In the genomic region with DNA sequence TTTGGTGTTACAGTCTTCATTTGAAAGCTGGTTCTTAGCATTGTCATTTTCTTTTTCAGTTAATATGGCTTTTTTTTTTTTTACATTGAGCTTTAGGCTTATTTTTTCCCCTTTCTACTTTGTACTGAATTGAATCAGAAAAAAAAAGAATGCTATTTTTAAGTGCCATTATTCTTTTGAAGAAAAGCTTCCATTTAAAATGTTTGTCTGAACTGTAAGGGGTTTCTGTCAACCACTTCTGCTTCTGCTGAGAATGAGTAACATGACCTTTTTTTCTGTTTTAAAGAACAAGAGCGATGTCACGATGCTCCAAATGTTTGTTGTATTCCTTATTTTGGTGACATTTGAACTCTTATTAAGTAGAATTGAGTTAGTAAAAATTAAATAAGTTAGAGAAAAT, we compare ENCODE assay signal across 11 cellular contexts.
"Had no signal": no experiment of that assay in that cellular context is flagged by ENCODE, and none has a peak within 500 bp of the region (broad histone marks: within the 10 kb centered on the region; RNA-seq: fewer than 3 reads in every experiment).

No MANE protein-coding gene starts in this region.

- H3K27me3 Mint-ChIP-seq: activated CD4-positive, alpha-beta memory T cell treated with anti-CD3 and anti-CD28 coated beads for 36 hours; activated naive CD8-positive, alpha-beta T cell treated with anti-CD3 and anti-CD28 coated beads for 36 hours; effector memory CD8-positive, alpha-beta T cell; naive B cell had no signal

- ATAC-seq: activated T-cell treated with anti-CD3 and anti-CD28 coated beads, Interleukin-2, amount 50 U/mL, for 72 hours; effector memory CD8-positive, alpha-beta T cell had no signal

- H3K9me3 Mint-ChIP-seq: activated T-cell treated with anti-CD3 and anti-CD28 coated beads, Interleukin-2, amount 50 U/mL, for 72 hours; effector memory CD8-positive, alpha-beta T cell had no signal

- H3K4me3 Mint-ChIP-seq: activated CD4-positive, alpha-beta memory T cell treated with anti-CD3 and anti-CD28 coated beads for 36 hours; activated naive CD8-positive, alpha-beta T cell treated with anti-CD3 and anti-CD28 coated beads for 36 hours; activated T-cell treated with anti-CD3 and anti-CD28 coated beads, Interleukin-2, amount 50 U/mL, for 72 hours; effector memory CD8-positive, alpha-beta T cell had no signal

- DNase-seq: activated CD4-positive, alpha-beta memory T cell treated with anti-CD3 and anti-CD28 coated beads for 36 hours; activated CD4-positive, alpha-beta T cell treated with anti-CD3 and anti-CD28 coated beads for 1 hour; activated gamma-delta T cell treated with Interleukin-2 at 50 U/mL for 16 hours; activated naive CD8-positive, alpha-beta T cell treated with anti-CD3 and anti-CD28 coated beads for 36 hours; activated T-cell treated with anti-CD3 and anti-CD28 coated beads, Interleukin-2, amount 50 U/mL, for 72 hours; brain microvascular endothelial cell; effector memory CD8-positive, alpha-beta T cell; erythroblast; hypothalamus; naive B cell; stimulated activated CD4-positive, alpha-beta T cell treated with anti-CD3 and anti-CD28 coated beads, Interleukin-4, amount 100 ng/mL, for 1 hour had no signal

- H3K27ac Mint-ChIP-seq: activated CD4-positive, alpha-beta memory T cell treated with anti-CD3 and anti-CD28 coated beads for 36 hours; activated naive CD8-positive, alpha-beta T cell treated with anti-CD3 and anti-CD28 coated beads for 36 hours; effector memory CD8-positive, alpha-beta T cell had no signal
